8 cellular contexts compared by ENCODE assay signal in genomic region chrX:102599084-102599949, GRCh38. TPM values are rescaled to one million over a fixed set of nuclear protein-coding genes. Genes with fewer than 3 reads are reported as not detected.
DNase-seq lines count a peak whose midpoint lies in the region; TF ChIP-seq lines count a peak whose summit lies in the region.

ARMCX5 (plus strand) TSS chrX:102599515; CDS start chrX:102602142, 2,627 bp downstream.

- H3K4me3 ChIP-seq in CD8-positive, alpha-beta memory T cell (ENCODE audit: low read length), result peak within 1 kb of the TSS; percentile 90
- peak within 1 kb of the TSS; percentile 79 for H3K4me3 ChIP-seq in epithelial cell of esophagus (ENCODE audit: low read length)

- peak; percentile 46 to 82 (median 77) for DNase-seq in CD8-positive, alpha-beta memory T cell
- DNase-seq in GM20000 (ENCODE audit: low spot score) (peak; percentile 46), HS-5 (ENCODE audit: low read depth) (peak; percentile 63), NOMO-1 treated with DMSO at 0.1 percent for 48 hours (lab: John Stamatoyannopoulos, UW; ENCODE audit: unreplicated experiment) (peak; percentile 70), epithelial cell of esophagus (ENCODE audit: low read depth) (peak; percentile 87), midbrain (lab: John Stamatoyannopoulos, UW) (peak; percentile 66)
- peak; percentile 30 for DNase-seq in activated CD8-positive, alpha-beta memory T cell treated with anti-CD3 and anti-CD28 coated beads, Interleukin-2, amount 50 U/mL, for 24 hours (ENCODE audit: extremely low read depth)
- peak; percentile 31 to 47 for DNase-seq in stimulated activated CD8-positive, alpha-beta memory T cell treated with anti-CD3 and anti-CD28 coated beads, Interleukin-15, amount 100 ng/mL, for 48 hours (ENCODE audit: low read depth in 2 of 2)

- peaks cover 0 to 2% of the 10 kb centered on the region in 2 donors for H3K27me3 Mint-ChIP-seq in CD8-positive, alpha-beta memory T cell

- no peaks in the 10 kb centered on the region for H3K36me3 ChIP-seq in CD8-positive, alpha-beta memory T cell (ENCODE audit: insufficient read depth, low read length)

- CTCF ChIA-PET in CD8-positive, alpha-beta memory T cell (lab: Charles Lee), result interaction anchor here (0.9 kb wide), 1 partner anchor 52 kb away, joined by 3 read pairs; no protein-coding TSS in a partner anchor

- TF ChIP-seq CTCF in GM20000 (IDR thresholded peaks at IDR 0.05; ENCODE audit: extremely low read depth, missing control alignments) (no peak), epithelial cell of esophagus (IDR thresholded peaks at IDR 0.05; ENCODE audit: insufficient read depth, low read depth, low read length, missing control alignments) (peak; percentile 25)

- H3K27me3 ChIP-seq in CD8-positive, alpha-beta memory T cell (ENCODE audit: insufficient read depth, low read length, poor library complexity, severe bottlenecking), result no peaks in the 10 kb centered on the region

- H3K9me3 Mint-ChIP-seq in CD8-positive, alpha-beta memory T cell, result no peaks in the 10 kb centered on the region

- POLR2A ChIA-PET in CD8-positive, alpha-beta memory T cell (lab: Charles Lee), result interaction anchor here (1.0 to 1.9 kb wide), 2 partner anchors 53 to 121 kb away, joined by 3 to 11 read pairs; partner anchors contain the start of genes GPRASP1 and GPRASP3

- H3K4me1 Mint-ChIP-seq in CD8-positive, alpha-beta memory T cell, result peaks cover 25 to 62% (median 41%) of the 10 kb centered on the region in 3 donors

- H3K4me3 Mint-ChIP-seq in CD8-positive, alpha-beta memory T cell, result peak within 1 kb of the TSS; percentile 91 to 98 (median 96)

- peak within 1 kb of the TSS; percentile 70 for H3K27ac ChIP-seq in CD8-positive, alpha-beta memory T cell (ENCODE audit: low read depth, low read length)

- H3K4me1 ChIP-seq in CD8-positive, alpha-beta memory T cell (ENCODE audit: insufficient read depth, low read length), result peaks cover 7% of the 10 kb centered on the region

- H3K36me3 Mint-ChIP-seq in CD8-positive, alpha-beta memory T cell, result peaks cover 0 to 15% (median 0%) of the 10 kb centered on the region in 3 donors

- H3K9me3 ChIP-seq in CD8-positive, alpha-beta memory T cell (ENCODE audit: low read length), result no peaks in the 10 kb centered on the region

- peak within 1 kb of the TSS; percentile 91 to 99 (median 97) for H3K27ac Mint-ChIP-seq in CD8-positive, alpha-beta memory T cell

RNA-seq across cellular contexts. Expression of gene ARMCX5, which starts in this region (rescaled TPM):
- 1 to 10 TPM; 7.3 to 8.8 TPM for total RNA-seq in CD8-positive, alpha-beta memory T cell
- 10.1 TPM for polyA plus RNA-seq in CD8-positive, alpha-beta memory T cell

Comparison
In these comparisons a context has a peak if more than half of its experiments do, and no peak if none do; other contexts are left out.
1. Peak in every context shown above with its lines: DNase-seq, H3K4me3 ChIP-seq and H3K27ac ChIP-seq.
2. DNase-seq: peak in every context shown above with its lines; median percentile 87 in epithelial cell of esophagus; 77 in CD8-positive, alpha-beta memory T cell; 70 in NOMO-1 treated with DMSO at 0.1 percent for 48 hours; 66 in midbrain; 63 in HS-5; 46 in GM20000; 39 in stimulated activated CD8-positive, alpha-beta memory T cell treated with anti-CD3 and anti-CD28 coated beads, Interleukin-15, amount 100 ng/mL, for 48 hours; 30 in activated CD8-positive, alpha-beta memory T cell treated with anti-CD3 and anti-CD28 coated beads, Interleukin-2, amount 50 U/mL, for 24 hours.